ENCODE assay signal across 29 cellular contexts in the genomic region with DNA sequence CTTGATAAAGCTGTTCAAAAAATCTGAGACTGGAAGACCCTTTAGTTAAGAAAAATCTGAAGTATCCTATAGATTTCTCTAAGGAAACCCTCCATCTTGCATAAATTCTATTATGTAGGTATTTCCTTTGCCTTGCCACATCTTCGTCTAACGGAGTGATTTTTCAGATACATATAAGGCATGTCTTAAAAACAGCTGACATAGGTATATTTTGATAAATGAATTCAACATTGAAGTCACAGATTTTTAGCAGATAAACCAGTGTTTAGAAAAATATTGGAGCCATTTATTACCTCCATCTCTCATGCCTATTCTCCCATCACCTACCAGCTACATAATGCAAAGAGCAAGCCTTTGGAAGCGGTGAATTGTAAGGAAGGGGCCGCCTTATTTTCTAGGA.
"Had no signal": no experiment of that assay in that cellular context is flagged by ENCODE, and none has a peak within 500 bp of the region (broad histone marks: within the 10 kb centered on the region; RNA-seq: fewer than 3 reads in every experiment).

No MANE protein-coding gene starts in this region.

- H3K36me3 ChIP-seq: neural progenitor cell, ovary, suprapubic skin, tibial artery, transverse colon, upper lobe of right lung, uterus had no signal

- H3K4me2 ChIP-seq: neural progenitor cell, smooth muscle cell had no signal

- H3K27ac ChIP-seq: neural progenitor cell, ovary, parathyroid adenoma, psoas muscle, skin epidermis, spleen, suprapubic skin, testis, tibial artery, transverse colon, upper lobe of right lung, uterus had no signal

- H3K4me1 ChIP-seq: parathyroid adenoma, psoas muscle, spleen, suprapubic skin, testis, tibial artery, transverse colon, upper lobe of right lung, uterus had no signal

- DNase-seq: naive thymus-derived CD8-positive, alpha-beta T cell; occipital lobe; ovary; posterior cingulate gyrus; psoas muscle; right cardiac atrium; spleen; stimulated activated CD4-positive, alpha-beta T cell treated with anti-CD3 and anti-CD28 coated beads, Interleukin-12 subunit alpha, Interleukin-12 subunit beta, amount 100 ng/mL, for 4 hours; stimulated activated CD4-positive, alpha-beta T cell treated with anti-CD3 and anti-CD28 coated beads, Interleukin-1b, Interleukin-23, amount 100 ng/mL, for 48 hours; stimulated activated CD4-positive, alpha-beta T cell treated with anti-CD3 and anti-CD28 coated beads, Interleukin-4, amount 100 ng/mL, for 1 hour; stimulated activated CD4-positive, alpha-beta T cell treated with anti-CD3 and anti-CD28 coated beads, Interleukin-4, amount 100 ng/mL, for 4 hours; stimulated activated CD8-positive, alpha-beta memory T cell treated with anti-CD3 and anti-CD28 coated beads, Interleukin-4, amount 100 ng/mL, for 48 hours; stimulated activated naive CD4-positive, alpha-beta T cell; stimulated activated naive CD8-positive, alpha-beta T cell treated with anti-CD3 and anti-CD28 coated beads, Interleukin-15, amount 100 ng/mL, for 72 hours; stimulated activated naive CD8-positive, alpha-beta T cell treated with anti-CD3 and anti-CD28 coated beads, Interleukin-15, Interleukin-2, amounts not matched to agents 100 U/mL and 50 U/mL, for 24 hours; substantia nigra; testis; tibial artery; transverse colon; upper lobe of right lung; uterus had no signal

- H3K79me2 ChIP-seq: parathyroid adenoma had no signal

- ATAC-seq: naive thymus-derived CD8-positive, alpha-beta T cell; natural killer cell treated with Interleukin-12 subunit alpha and Interleukin-12 subunit beta and Interleukin-15 and Interleukin-18, amount 100 ng/mL, for 72 hours; psoas muscle; right cardiac atrium; sciatic nerve; stimulated activated memory B cell treated with anti-CD40 and anti-IgM and Interleukin-4, amounts not matched to agents 10 μg/mL and 1 μg/mL and 100 μg/mL, for 72 hours; stimulated activated naive CD8-positive, alpha-beta T cell treated with anti-CD3 and anti-CD28 coated beads, Interleukin-15, amount 100 ng/mL, for 72 hours; stimulated activated naive CD8-positive, alpha-beta T cell treated with anti-CD3 and anti-CD28 coated beads, Interleukin-15, Interleukin-2, amounts not matched to agents 100 U/mL and 50 U/mL, for 24 hours; upper lobe of right lung had no signal

- H3K4me3 ChIP-seq: neural progenitor cell, ovary, psoas muscle, skin epidermis, smooth muscle cell, spleen, suprapubic skin, testis, tibial artery, transverse colon, upper lobe of right lung, uterus had no signal

- H3K27me3 ChIP-seq: neural progenitor cell, ovary, spleen, suprapubic skin, testis, tibial artery, transverse colon, upper lobe of right lung, uterus had no signal

- H3K9me3 ChIP-seq: ovary, psoas muscle, suprapubic skin, testis, tibial artery, transverse colon, upper lobe of right lung, uterus had no signal

- H3K9ac ChIP-seq: neural progenitor cell, parathyroid adenoma had no signal

- H2AFZ ChIP-seq: neural progenitor cell, parathyroid adenoma had no signal
